ENCODE assay signal across 8 cellular contexts in genomic region chr1:33327587-33328325, GRCh38. TPM values are rescaled to one million over a fixed set of nuclear protein-coding genes. Genes with fewer than 3 reads are reported as not detected.
DNase-seq lines count a peak whose midpoint lies in the region; ATAC-seq and TF ChIP-seq lines count a peak whose summit lies in the region.

No MANE protein-coding gene starts in this region.

- DNase-seq in Ammon's horn (ENCODE audit: low spot score) (peak; percentile 75), NCI-H1105 (lab: John Stamatoyannopoulos, UW) (peak; percentile 36), coronary artery (ENCODE audit: low spot score) (no peak), GDM1 (lab: John Stamatoyannopoulos, UW) (no peak)
- no peak for DNase-seq in natural killer cell treated with Interleukin-12 subunit alpha and Interleukin-12 subunit beta and Interleukin-15 and Interleukin-18, amount 100 ng/mL, for 72 hours (ENCODE audit: low spot score)
- DNase-seq in activated naive CD4-positive, alpha-beta T cell treated with anti-CD3 and anti-CD28 coated beads, Interleukin-2, amount 50 U/mL, for 16 hours, result no peak
- DNase-seq in CD8-positive, alpha-beta memory T cell, result no peak

- H3K4me1 ChIP-seq in CD8-positive, alpha-beta memory T cell (ENCODE audit: insufficient read depth, low read length), result no peaks in the 10 kb centered on the region

- peaks cover 61% of the 10 kb centered on the region for H3K36me3 ChIP-seq in CD8-positive, alpha-beta memory T cell (ENCODE audit: insufficient read depth, low read length)

- H3K9me3 ChIP-seq in CD8-positive, alpha-beta memory T cell (ENCODE audit: low read length), result no peaks in the 10 kb centered on the region

- no peak overlapping the region for H3K4me3 ChIP-seq in coronary artery
- no peak overlapping the region for H3K4me3 ChIP-seq in CD8-positive, alpha-beta memory T cell (ENCODE audit: low read length)

- POLR2A ChIA-PET in CD8-positive, alpha-beta memory T cell (lab: Charles Lee), result no interaction called here

- H3K4me3 Mint-ChIP-seq in natural killer cell treated with Interleukin-12 subunit alpha and Interleukin-12 subunit beta and Interleukin-15 and Interleukin-18, amount 100 ng/mL, for 72 hours, result no peak overlapping the region
- H3K4me3 Mint-ChIP-seq in CD8-positive, alpha-beta memory T cell, result no peak overlapping the region

- H3K9me3 Mint-ChIP-seq in natural killer cell treated with Interleukin-12 subunit alpha and Interleukin-12 subunit beta and Interleukin-15 and Interleukin-18, amount 100 ng/mL, for 72 hours, result no peaks in the 10 kb centered on the region
- H3K9me3 Mint-ChIP-seq in CD8-positive, alpha-beta memory T cell, result no peaks in the 10 kb centered on the region

- no peak overlapping the region for H3K27ac Mint-ChIP-seq in natural killer cell treated with Interleukin-12 subunit alpha and Interleukin-12 subunit beta and Interleukin-15 and Interleukin-18, amount 100 ng/mL, for 72 hours
- peak overlapping the region in 1 of 8 donors; percentile 65 for H3K27ac Mint-ChIP-seq in CD8-positive, alpha-beta memory T cell

- H3K4me1 Mint-ChIP-seq in natural killer cell treated with Interleukin-12 subunit alpha and Interleukin-12 subunit beta and Interleukin-15 and Interleukin-18, amount 100 ng/mL, for 72 hours (ENCODE audit: low read depth in 2 of 2), result peaks cover 0 to 5% of the 10 kb centered on the region in 2 donors
- no peaks in the 10 kb centered on the region for H3K4me1 Mint-ChIP-seq in CD8-positive, alpha-beta memory T cell

- H3K27me3 ChIP-seq in CD8-positive, alpha-beta memory T cell (ENCODE audit: insufficient read depth, low read length, poor library complexity, severe bottlenecking), result no peaks in the 10 kb centered on the region

- CTCF ChIA-PET in CD8-positive, alpha-beta memory T cell (lab: Charles Lee), result no interaction called here

- peak overlapping the region; percentile 2 to 80 for H3K27ac ChIP-seq in coronary artery
- H3K27ac ChIP-seq in CD8-positive, alpha-beta memory T cell (ENCODE audit: low read depth, low read length), result no peak overlapping the region

- peak; percentile 68 to 71 for ATAC-seq in natural killer cell treated with Interleukin-12 subunit alpha and Interleukin-12 subunit beta and Interleukin-15 and Interleukin-18, amount 100 ng/mL, for 72 hours
- no peak for ATAC-seq in HG03280 (IDR thresholded peaks at IDR 0.05; ENCODE audit: unreplicated experiment)

- H3K36me3 Mint-ChIP-seq in natural killer cell treated with Interleukin-12 subunit alpha and Interleukin-12 subunit beta and Interleukin-15 and Interleukin-18, amount 100 ng/mL, for 72 hours, result peaks cover 18% of the 10 kb centered on the region
- peaks cover 20 to 99% (median 22%) of the 10 kb centered on the region in 3 donors for H3K36me3 Mint-ChIP-seq in CD8-positive, alpha-beta memory T cell

- no peak for TF ChIP-seq CTCF in coronary artery (IDR thresholded peaks at IDR 0.05)

- no peaks in the 10 kb centered on the region for H3K27me3 Mint-ChIP-seq in natural killer cell treated with Interleukin-12 subunit alpha and Interleukin-12 subunit beta and Interleukin-15 and Interleukin-18, amount 100 ng/mL, for 72 hours
- peaks cover 0 to 2% of the 10 kb centered on the region in 2 donors for H3K27me3 Mint-ChIP-seq in CD8-positive, alpha-beta memory T cell

RNA-seq across cellular contexts. Expression of gene A3GALT2, which starts 6.9 kb away (rescaled TPM):
- total RNA-seq in natural killer cell treated with Interleukin-12 subunit alpha and Interleukin-12 subunit beta and Interleukin-15 and Interleukin-18, amount 100 ng/mL, for 72 hours, result not detected
- total RNA-seq in CD8-positive, alpha-beta memory T cell, result not detected
- not detected for polyA plus RNA-seq in CD8-positive, alpha-beta memory T cell

Comparison
In these comparisons a context has a peak if more than half of its experiments do, and no peak if none do; other contexts are left out.
1. DNase-seq: peak in Ammon's horn (single experiment) and NCI-H1105 (single experiment); none in coronary artery (single experiment), natural killer cell treated with Interleukin-12 subunit alpha and Interleukin-12 subunit beta and Interleukin-15 and Interleukin-18, amount 100 ng/mL, for 72 hours (single experiment), activated naive CD4-positive, alpha-beta T cell treated with anti-CD3 and anti-CD28 coated beads, Interleukin-2, amount 50 U/mL, for 16 hours (single experiment), CD8-positive, alpha-beta memory T cell (0 of 5) and GDM1 (single experiment).